1 cellular context compared by ENCODE assay signal in the genomic region with DNA sequence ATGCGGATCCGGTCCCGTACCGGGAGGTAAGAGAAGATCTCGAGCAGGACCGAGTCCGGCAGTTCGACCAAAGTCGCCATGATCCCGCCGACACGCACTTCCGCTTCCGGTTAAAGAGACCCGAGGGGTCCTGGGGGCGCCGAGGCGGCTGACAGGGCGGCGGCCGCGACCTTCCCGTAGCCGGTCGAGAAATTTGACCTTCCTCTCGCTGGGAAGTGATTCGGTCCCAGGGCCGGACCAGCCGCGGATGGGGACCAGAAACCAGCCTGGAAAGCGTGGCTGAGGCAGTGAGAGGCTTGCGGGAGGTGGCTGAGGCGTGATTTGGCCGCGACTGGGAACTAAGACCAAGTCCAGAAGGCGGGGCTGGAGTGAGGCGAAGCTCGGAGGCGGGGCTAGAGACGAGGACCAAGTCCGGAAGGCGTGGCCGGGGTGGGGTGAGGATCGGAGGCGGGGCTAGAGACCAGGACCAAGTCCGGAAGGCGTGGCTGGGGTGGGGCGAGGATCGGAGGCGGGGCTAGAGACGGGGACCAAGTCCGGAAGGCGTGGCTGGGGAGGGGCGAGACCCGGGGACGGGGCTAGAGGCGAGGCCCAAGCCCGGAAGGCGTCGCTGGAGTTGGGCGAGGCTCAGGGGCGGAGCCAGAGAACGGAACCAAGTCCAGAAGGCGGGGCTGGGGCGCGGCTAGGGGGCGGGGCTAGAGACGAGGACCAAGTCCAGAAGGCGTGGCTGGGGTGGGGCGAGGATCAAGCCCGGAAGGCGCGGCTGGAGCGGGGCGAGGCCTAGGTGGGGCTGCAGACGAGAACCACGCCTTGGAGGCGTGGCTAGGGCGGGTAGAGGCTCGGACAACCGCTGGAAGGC.
TF ChIP-seq lines count a peak whose summit lies in the region.

A gene with protein sequence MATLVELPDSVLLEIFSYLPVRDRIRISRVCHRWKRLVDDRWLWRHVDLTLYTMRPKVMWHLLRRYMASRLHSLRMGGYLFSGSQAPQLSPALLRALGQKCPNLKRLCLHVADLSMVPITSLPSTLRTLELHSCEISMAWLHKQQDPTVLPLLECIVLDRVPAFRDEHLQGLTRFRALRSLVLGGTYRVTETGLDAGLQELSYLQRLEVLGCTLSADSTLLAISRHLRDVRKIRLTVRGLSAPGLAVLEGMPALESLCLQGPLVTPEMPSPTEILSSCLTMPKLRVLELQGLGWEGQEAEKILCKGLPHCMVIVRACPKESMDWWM (minus strand): TSS at position 346 of the 856 bp plus-strand sequence. CDS start 266 bp downstream, at position 80.

TF ChIP-seq in SK-N-SH, 30 proteins besides CTCF, POLR2A, EP300 and RAD21 (continued from another document):
- TF ChIP-seq, protein P1, sequence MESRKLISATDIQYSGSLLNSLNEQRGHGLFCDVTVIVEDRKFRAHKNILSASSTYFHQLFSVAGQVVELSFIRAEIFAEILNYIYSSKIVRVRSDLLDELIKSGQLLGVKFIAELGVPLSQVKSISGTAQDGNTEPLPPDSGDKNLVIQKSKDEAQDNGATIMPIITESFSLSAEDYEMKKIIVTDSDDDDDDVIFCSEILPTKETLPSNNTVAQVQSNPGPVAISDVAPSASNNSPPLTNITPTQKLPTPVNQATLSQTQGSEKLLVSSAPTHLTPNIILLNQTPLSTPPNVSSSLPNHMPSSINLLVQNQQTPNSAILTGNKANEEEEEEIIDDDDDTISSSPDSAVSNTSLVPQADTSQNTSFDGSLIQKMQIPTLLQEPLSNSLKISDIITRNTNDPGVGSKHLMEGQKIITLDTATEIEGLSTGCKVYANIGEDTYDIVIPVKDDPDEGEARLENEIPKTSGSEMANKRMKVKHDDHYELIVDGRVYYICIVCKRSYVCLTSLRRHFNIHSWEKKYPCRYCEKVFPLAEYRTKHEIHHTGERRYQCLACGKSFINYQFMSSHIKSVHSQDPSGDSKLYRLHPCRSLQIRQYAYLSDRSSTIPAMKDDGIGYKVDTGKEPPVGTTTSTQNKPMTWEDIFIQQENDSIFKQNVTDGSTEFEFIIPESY (IDR thresholded peaks at IDR 0.05; ENCODE audit: borderline replicate concordance, low read depth): no peak
- TF ChIP-seq YY1 (IDR thresholded peaks at IDR 0.05; ENCODE audit: low read depth) (peak; percentile 93), POLR2AphosphoS5 (IDR thresholded peaks at IDR 0.05; ENCODE audit: low read depth, low read length) (peak; percentile 94), NFIC (IDR thresholded peaks at IDR 0.05; ENCODE audit: borderline replicate concordance) (0 out of 2 replicates have a peak, but pooled peaks have one; percentile 4), TCF12 (IDR thresholded peaks at IDR 0.05) (no peak), MXI1 (IDR thresholded peaks at IDR 0.05; ENCODE audit: low read depth, low read length) (peak; percentile 90), TAF1 (IDR thresholded peaks at IDR 0.05; ENCODE audit: borderline replicate concordance, low read depth, low read length) (peak; percentile 60; the same call in 1 of the 2 replicates)
- TF ChIP-seq, protein P2, sequence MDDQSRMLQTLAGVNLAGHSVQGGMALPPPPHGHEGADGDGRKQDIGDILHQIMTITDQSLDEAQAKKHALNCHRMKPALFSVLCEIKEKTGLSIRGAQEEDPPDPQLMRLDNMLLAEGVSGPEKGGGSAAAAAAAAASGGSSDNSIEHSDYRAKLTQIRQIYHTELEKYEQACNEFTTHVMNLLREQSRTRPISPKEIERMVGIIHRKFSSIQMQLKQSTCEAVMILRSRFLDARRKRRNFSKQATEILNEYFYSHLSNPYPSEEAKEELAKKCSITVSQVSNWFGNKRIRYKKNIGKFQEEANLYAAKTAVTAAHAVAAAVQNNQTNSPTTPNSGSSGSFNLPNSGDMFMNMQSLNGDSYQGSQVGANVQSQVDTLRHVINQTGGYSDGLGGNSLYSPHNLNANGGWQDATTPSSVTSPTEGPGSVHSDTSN (IDR thresholded peaks at IDR 0.05): no peak
